In the genomic region with DNA sequence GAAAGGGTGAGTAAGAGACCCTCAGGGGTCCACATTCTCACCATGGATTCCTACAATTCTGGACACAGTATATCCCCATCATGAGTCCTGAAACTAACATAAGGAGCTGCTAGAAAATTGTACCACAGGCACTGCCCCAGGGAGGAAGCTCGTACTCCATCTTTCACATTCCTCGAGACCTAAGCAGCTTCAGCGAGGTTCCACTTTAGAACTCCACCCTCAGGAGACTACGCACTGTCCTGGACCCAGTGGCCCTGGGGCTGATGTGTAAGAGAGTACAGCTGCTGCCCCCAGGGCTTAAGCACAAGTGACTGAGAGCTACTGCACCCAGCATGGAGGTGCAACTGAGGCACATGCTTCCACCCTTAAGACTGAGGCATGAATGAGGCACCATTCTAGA, we compare ENCODE assay signal across 30 cellular contexts.
A peak's percentile ranks its signal among the peaks of the same experiment; 100 is the strongest.
DNase-seq lines count a peak whose midpoint lies in the region; ATAC-seq, FAIRE-seq and TF ChIP-seq lines count a peak whose summit lies in the region.
"Had no signal": no experiment of that assay in that cellular context is flagged by ENCODE, and none has a peak within 500 bp of the region (broad histone marks: within the 10 kb centered on the region; RNA-seq: fewer than 3 reads in every experiment).

No MANE protein-coding gene starts in this region.

- no peak for TF ChIP-seq CTCF in K562 (IDR thresholded peaks at IDR 0.05 in 2 of 3, conservative IDR thresholded peaks at IDR 0.05 in 1 of 3; ENCODE audit: insufficient read depth in 2 of 3, low read depth in 1 of 3, low read length in 3 of 3)

- no peak overlapping the region for H2AK5ac ChIP-seq in trophoblast cell (ENCODE audit: low read length)

- H3K4me1 ChIP-seq in K562 (replicated peaks in 1 of 2; ENCODE audit: control insufficient read depth in 2 of 2, insufficient read depth in 2 of 2, low read length in 2 of 2) (no peaks in the 10 kb centered on the region; a peak in 1 of 5 replicates), trophoblast cell (ENCODE audit: control insufficient read depth in 1 of 2, insufficient read depth in 2 of 2, low read length in 2 of 2) (no peaks in the 10 kb centered on the region)
- H3K4me1 ChIP-seq: A549; BE2C; BLaER1; BLaER1 treated with 17β-estradiol and CSF1 and Interleukin-3, amounts not matched to agents 10 nM and 100 nM; Caco-2 had no signal

- H3K23ac ChIP-seq in trophoblast cell (ENCODE audit: low read length): no peak overlapping the region

- H4K20me1 ChIP-seq in K562 (replicated peaks; ENCODE audit: control insufficient read depth, insufficient read depth, low read length): no peaks in the 10 kb centered on the region
- H4K20me1 ChIP-seq: BLaER1; BLaER1 treated with 17β-estradiol and CSF1 and Interleukin-3, amounts not matched to agents 10 nM and 100 nM had no signal

- H3K9me3 ChIP-seq in K562 (replicated peaks; ENCODE audit: control insufficient read depth, insufficient read depth, low read depth, low read length) (no peaks in the 10 kb centered on the region), trophoblast cell (ENCODE audit: insufficient read depth, low read depth, low read length) (no peaks in the 10 kb centered on the region)
- H3K9me3 ChIP-seq: A549, BE2C, BLaER1, Caco-2 had no signal

- BruUV-seq in K562 (replicated peaks; lab: Mats Ljungman, UMichigan): no TSS peak

- intact Hi-C loops in K562 (cut with micrococcal nuclease): no loop called here

- no peak overlapping the region for H4K12ac ChIP-seq in trophoblast cell (ENCODE audit: low read depth, low read length)

- H3K27me3 ChIP-seq in K562 (ENCODE audit: control insufficient read depth in 2 of 2, insufficient read depth in 2 of 2, low read length in 2 of 2) (no peaks in the 10 kb centered on the region), trophoblast cell (ENCODE audit: insufficient read depth, low read length) (no peaks in the 10 kb centered on the region)
- H3K27me3 ChIP-seq: BE2C; BLaER1; BLaER1 treated with 17β-estradiol and CSF1 and Interleukin-3, amounts not matched to agents 10 nM and 100 nM had no signal

- H3K9me1 ChIP-seq in K562 (ENCODE audit: control insufficient read depth, insufficient read depth, low read length): no peaks in the 10 kb centered on the region

- ATAC-seq in K562: peak; percentile 25; the same call in 1 of the 3 replicates
- ATAC-seq: A549; CD8-positive, alpha-beta T cell had no signal

- no peak overlapping the region for H3K4me3 ChIP-seq in K562
- H3K4me3 ChIP-seq in trophoblast cell (ENCODE audit: low read depth, low read length): no peak overlapping the region
- H3K4me3 ChIP-seq: A549; BLaER1; BLaER1 treated with 17β-estradiol and CSF1 and Interleukin-3, amounts not matched to agents 10 nM and 100 nM had no signal

- H2BK12ac ChIP-seq in trophoblast cell (ENCODE audit: low read length): no peak overlapping the region

- H3K36me3 ChIP-seq in K562 (ENCODE audit: control insufficient read depth, insufficient read depth, low read length) (no peaks in the 10 kb centered on the region), trophoblast cell (ENCODE audit: control insufficient read depth in 1 of 2, insufficient read depth in 2 of 2, low read length in 2 of 2) (no peaks in the 10 kb centered on the region)
- H3K36me3 ChIP-seq: BE2C; BLaER1; BLaER1 treated with 17β-estradiol and CSF1 and Interleukin-3, amounts not matched to agents 10 nM and 100 nM had no signal

- no peak for DNase-seq in K562 (ENCODE audit: extremely low read depth in 1 of 4, low spot score in 3 of 4)
- peak; percentile 84 to 90 for DNase-seq in trophoblast cell
- no peak for DNase-seq in MV-4-11 (lab: John Stamatoyannopoulos, UW)
- DNase-seq in activated effector memory CD4-positive, alpha-beta T cell treated with Interleukin-2 at 50 U/mL for 16 hours: no peak
- DNase-seq: 8988T; ACHN; AML-193; BE2C; C1 segment of cervical spinal cord; Caco-2; Calu3; CD4-positive, alpha-beta T cell; CD4-positive, CD25-positive, alpha-beta regulatory T cell; CD8-positive, alpha-beta memory T cell; CD8-positive, alpha-beta T cell; COR-L47; DMS 273 treated with DMSO at 0.1 percent for 48 hours; DMS153; DMS53; DMS79; DMS79 treated with DMSO at 0.1 percent for 48 hours; DND-41; EL had no signal

- H2BK120ac ChIP-seq in trophoblast cell (ENCODE audit: insufficient read depth, low read length, poor library complexity): no peak overlapping the region

- H3K18ac ChIP-seq in trophoblast cell (ENCODE audit: low read length): no peak overlapping the region

- H3K27ac ChIP-seq in K562 (ENCODE audit: extremely low read depth, low read depth, low read length) (no peak overlapping the region), trophoblast cell (ENCODE audit: low read depth, low read length) (no peak overlapping the region)
- H3K27ac ChIP-seq: 22Rv1; A549; BLaER1; BLaER1 treated with 17β-estradiol and CSF1 and Interleukin-3, amounts not matched to agents 10 nM and 100 nM; C4-2B had no signal

- no peak overlapping the region for H4K91ac ChIP-seq in trophoblast cell (ENCODE audit: low read depth, low read length)

- TF ChIP-seq POLR2A in K562 (conservative IDR thresholded peaks at IDR 0.05): no peak

- no peak overlapping the region for H2AFZ ChIP-seq in K562 (ENCODE audit: low read depth, low read length)
- H2AFZ ChIP-seq in trophoblast cell (ENCODE audit: insufficient read depth, low read length, poor library complexity): no peak overlapping the region

- H3K79me1 ChIP-seq in trophoblast cell (ENCODE audit: low read length): no peaks in the 10 kb centered on the region

- FAIRE-seq in K562 (lab: Jason Lieb, UNC): no peak
- FAIRE-seq: A204.1, A549, D721Med had no signal

- no peak overlapping the region for H2BK5ac ChIP-seq in trophoblast cell (ENCODE audit: low read depth, low read length, poor library complexity)

- TF ChIP-seq RAD21 in K562 (CRISPR knock-in tag; conservative IDR thresholded peaks at IDR 0.05 in 1 of 2, IDR thresholded peaks at IDR 0.05 in 1 of 2): no peak

- no peak overlapping the region for H3K14ac ChIP-seq in trophoblast cell (ENCODE audit: low read length)

- WGBS in K562 (ENCODE audit: insufficient coverage, low coverage, missing lambda C conversion rate): 15% methylated on average over 4 of the region's 4 CpGs
- no CpG with 5 or more reads among the region's 4 CpGs for WGBS in trophoblast cell (ENCODE audit: extremely low coverage, insufficient coverage, insufficient read length)

- peaks cover 7% of the 10 kb centered on the region; the same call in 1 of the 3 replicates for H3K79me2 ChIP-seq in K562 (ENCODE audit: control insufficient read depth, insufficient read depth, low read length)
- H3K79me2 ChIP-seq in trophoblast cell (ENCODE audit: control insufficient read depth, insufficient read depth, low read length, poor library complexity): no peaks in the 10 kb centered on the region

- CTCF ChIA-PET in K562 (lab: Yijun Ruan, JAX; ENCODE audit: low intra/inter-chr PET ratio): no interaction called here

- in situ Hi-C loops in K562 (cut with MboI): no loop called here

- H3K4me2 ChIP-seq in K562 (ENCODE audit: insufficient read depth, low read length) (no peak overlapping the region), trophoblast cell (ENCODE audit: low read length) (no peak overlapping the region)
- H3K4me2 ChIP-seq: A549; BLaER1; BLaER1 treated with 17β-estradiol and CSF1 and Interleukin-3, amounts not matched to agents 10 nM and 100 nM had no signal

- no peak overlapping the region for H3K4ac ChIP-seq in trophoblast cell (ENCODE audit: low read depth, low read length)

- no peak for TF ChIP-seq EP300 in K562 (IDR thresholded peaks at IDR 0.05; ENCODE audit: low read length)

- H3K9ac ChIP-seq in K562 (ENCODE audit: insufficient read depth in 1 of 2, low read depth in 2 of 2, low read length in 2 of 2) (no peak overlapping the region), trophoblast cell (ENCODE audit: low read length) (no peak overlapping the region)
- H3K9ac ChIP-seq: BLaER1; BLaER1 treated with 17β-estradiol and CSF1 and Interleukin-3, amounts not matched to agents 10 nM and 100 nM had no signal

- POLR2A ChIA-PET in K562 (lab: Yijun Ruan, JAX): no interaction called here

- H4K8ac ChIP-seq in trophoblast cell (ENCODE audit: low read depth, low read length): no peak overlapping the region

TF ChIP-seq in K562, 482 proteins besides CTCF, POLR2A, EP300 and RAD21:
- TF ChIP-seq ZNF124 (CRISPR knock-in tag; IDR thresholded peaks at IDR 0.05): no peak
- no peak for TF ChIP-seq SAFB (IDR thresholded peaks at IDR 0.05; ENCODE audit: borderline replicate concordance, low read depth, low read length)
- TF ChIP-seq, protein P1, sequence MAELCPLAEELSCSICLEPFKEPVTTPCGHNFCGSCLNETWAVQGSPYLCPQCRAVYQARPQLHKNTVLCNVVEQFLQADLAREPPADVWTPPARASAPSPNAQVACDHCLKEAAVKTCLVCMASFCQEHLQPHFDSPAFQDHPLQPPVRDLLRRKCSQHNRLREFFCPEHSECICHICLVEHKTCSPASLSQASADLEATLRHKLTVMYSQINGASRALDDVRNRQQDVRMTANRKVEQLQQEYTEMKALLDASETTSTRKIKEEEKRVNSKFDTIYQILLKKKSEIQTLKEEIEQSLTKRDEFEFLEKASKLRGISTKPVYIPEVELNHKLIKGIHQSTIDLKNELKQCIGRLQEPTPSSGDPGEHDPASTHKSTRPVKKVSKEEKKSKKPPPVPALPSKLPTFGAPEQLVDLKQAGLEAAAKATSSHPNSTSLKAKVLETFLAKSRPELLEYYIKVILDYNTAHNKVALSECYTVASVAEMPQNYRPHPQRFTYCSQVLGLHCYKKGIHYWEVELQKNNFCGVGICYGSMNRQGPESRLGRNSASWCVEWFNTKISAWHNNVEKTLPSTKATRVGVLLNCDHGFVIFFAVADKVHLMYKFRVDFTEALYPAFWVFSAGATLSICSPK (IDR thresholded peaks at IDR 0.05; ENCODE audit: borderline replicate concordance): no peak
- no peak for TF ChIP-seq TEAD2 (tag; IDR thresholded peaks at IDR 0.05)

Comparison
In these comparisons a context has a peak if more than half of its experiments do, and no peak if none do; other contexts are left out.
1. DNase-seq: peak in trophoblast cell (2 of 2); none in K562 (0 of 4), MV-4-11 (single experiment) and activated effector memory CD4-positive, alpha-beta T cell treated with Interleukin-2 at 50 U/mL for 16 hours (single experiment).